19 cellular contexts compared by ENCODE assay signal in genomic region chr18:46095532-46095931, GRCh38. TPM values are rescaled to one million over a fixed set of nuclear protein-coding genes. Genes with fewer than 3 reads are reported as not detected.
DNase-seq lines count a peak whose midpoint lies in the region; ATAC-seq and TF ChIP-seq lines count a peak whose summit lies in the region.
"Had no signal": no experiment of that assay in that cellular context is flagged by ENCODE, and none has a peak within 500 bp of the region (broad histone marks: within the 10 kb centered on the region; RNA-seq: fewer than 3 reads in every experiment).

No MANE protein-coding gene starts in this region.

- intact Hi-C loops in heart right ventricle (cut with DNase I) (no loop called here), left cardiac atrium (cut with DNase I) (no loop called here), esophagus muscularis mucosa (cut with DNase I) (no loop called here)

- H3K9me3 ChIP-seq in heart right ventricle (no peaks in the 10 kb centered on the region), SU-DHL-6 (ENCODE audit: insufficient read depth, low read length) (no peaks in the 10 kb centered on the region), esophagus muscularis mucosa (no peaks in the 10 kb centered on the region), skeletal muscle satellite cell (replicated peaks; ENCODE audit: low read length) (no peaks in the 10 kb centered on the region)
- H3K9me3 ChIP-seq: sigmoid colon, thoracic aorta had no signal

- H3K27ac ChIP-seq in heart right ventricle, result peak overlapping the region in 1 of 10 donors; percentile 9
- no peak overlapping the region for H3K27ac ChIP-seq in SU-DHL-6 (ENCODE audit: low read depth, low read length)
- H3K27ac ChIP-seq in esophagus muscularis mucosa (replicated peaks in 1 of 4), result peak overlapping the region in 3 of 4 donors; percentile 16 to 98 (median 85)
- H3K27ac ChIP-seq: SJSA1, thoracic aorta had no signal

- WGBS in heart right ventricle, 2 donors, result 77% methylated on average over 10 of the region's 10 CpGs
- 94% methylated on average over 10 of the region's 10 CpGs for WGBS in esophagus muscularis mucosa

- peaks cover 0 to 73% (median 67%) of the 10 kb centered on the region in 9 donors for H3K4me1 ChIP-seq in heart right ventricle
- peaks cover 44 to 70% (median 70%) of the 10 kb centered on the region in 4 donors for H3K4me1 ChIP-seq in esophagus muscularis mucosa
- peaks cover 9% of the 10 kb centered on the region for H3K4me1 ChIP-seq in skeletal muscle satellite cell (ENCODE audit: control insufficient read depth, insufficient read depth, low read length)

- TF ChIP-seq EP300 in esophagus muscularis mucosa (IDR thresholded peaks at IDR 0.05), result no peak

- DNase-seq in heart right ventricle (no peak), left cardiac atrium (no peak), esophagus muscularis mucosa (ENCODE audit: extremely low spot score) (no peak)
- DNase-seq: activated CD4-positive, alpha-beta T cell treated with anti-CD3 and anti-CD28 coated beads, Interleukin-2, amount 10 ng/mL, durations not matched to agents 7 days and 5 days; glutamatergic neuron; MM.1S; NCI-H187 treated with DMSO at 0.1 percent for 48 hours; NCI-H446 treated with DMSO at 0.1 percent for 48 hours; sigmoid colon; T1000 had no signal

- H3K9me2 ChIP-seq in SU-DHL-6 (replicated peaks; ENCODE audit: insufficient read depth, low read length), result no peaks in the 10 kb centered on the region

- no peak overlapping the region for H3K9ac ChIP-seq in SU-DHL-6 (ENCODE audit: low read length)
- no peak overlapping the region for H3K9ac ChIP-seq in skeletal muscle satellite cell (ENCODE audit: low read depth, low read length)

- no peak overlapping the region for H2AFZ ChIP-seq in SU-DHL-6 (ENCODE audit: low read depth, low read length, severe bottlenecking)

- peaks cover 74% of the 10 kb centered on the region for H3K79me2 ChIP-seq in SU-DHL-6 (ENCODE audit: insufficient read depth, low read length)

- peaks cover 0 to 57% (median 33%) of the 10 kb centered on the region in 9 donors for H3K36me3 ChIP-seq in heart right ventricle
- peaks cover 32% of the 10 kb centered on the region for H3K36me3 ChIP-seq in SU-DHL-6 (ENCODE audit: low read length)
- peaks cover 12 to 45% (median 42%) of the 10 kb centered on the region in 4 donors for H3K36me3 ChIP-seq in esophagus muscularis mucosa
- peaks cover 28% of the 10 kb centered on the region for H3K36me3 ChIP-seq in skeletal muscle satellite cell (ENCODE audit: insufficient read depth, low read length)

- no peaks in the 10 kb centered on the region; the same call in 1 of the 2 replicates for H3F3A ChIP-seq in SU-DHL-6 (ENCODE audit: insufficient read depth)

- no peak for TF ChIP-seq POLR2A in esophagus muscularis mucosa (IDR thresholded peaks at IDR 0.05; ENCODE audit: low read depth)

- H3K4me3 ChIP-seq in heart right ventricle (peak overlapping the region in 9 of 10 donors; percentile 72 to 100 (median 86)), SU-DHL-6 (ENCODE audit: insufficient read depth, low read length, poor library complexity, severe bottlenecking) (no peak overlapping the region), esophagus muscularis mucosa (no peak overlapping the region), skeletal muscle satellite cell (ENCODE audit: low read length) (no peak overlapping the region)
- H3K4me3 ChIP-seq: SJSA1, thoracic aorta had no signal

- H3K4me2 ChIP-seq in SU-DHL-6 (ENCODE audit: low read depth, low read length, poor library complexity, severe bottlenecking) (peak overlapping the region; percentile 7), skeletal muscle satellite cell (ENCODE audit: low read length) (peak overlapping the region; percentile 87)

- H4K20me1 ChIP-seq in SU-DHL-6 (ENCODE audit: low read depth, low read length), result peaks cover 20% of the 10 kb centered on the region

- no peak for TF ChIP-seq CTCF in heart right ventricle (IDR thresholded peaks at IDR 0.05)
- TF ChIP-seq CTCF in SU-DHL-6 (IDR thresholded peaks at IDR 0.05; ENCODE audit: insufficient read depth, low read length, poor library complexity, severe bottlenecking), result no peak
- no peak for TF ChIP-seq CTCF in esophagus muscularis mucosa (IDR thresholded peaks at IDR 0.05)

- H3K27me3 ChIP-seq in heart right ventricle, result no peaks in the 10 kb centered on the region
- H3K27me3 ChIP-seq in SU-DHL-6 (ENCODE audit: low read length), result no peaks in the 10 kb centered on the region
- no peaks in the 10 kb centered on the region for H3K27me3 ChIP-seq in esophagus muscularis mucosa
- no peaks in the 10 kb centered on the region for H3K27me3 ChIP-seq in skeletal muscle satellite cell (ENCODE audit: control insufficient read depth, insufficient read depth, low read length)
- H3K27me3 ChIP-seq: sigmoid colon, SJSA1 had no signal

- no peak for ATAC-seq in heart right ventricle
- no peak for ATAC-seq in left cardiac atrium
- ATAC-seq in GM21381 (IDR thresholded peaks at IDR 0.05; ENCODE audit: unreplicated experiment), result no peak
- ATAC-seq in GM18867 (IDR thresholded peaks at IDR 0.05; ENCODE audit: unreplicated experiment), result no peak
- no peak for ATAC-seq in HG03095 (IDR thresholded peaks at IDR 0.05; ENCODE audit: unreplicated experiment)
- ATAC-seq: esophagus mucosa, HCT116 had no signal

RNA-seq across cellular contexts. Expression of gene ATP5F1A, which starts 2.6 kb away (rescaled TPM):
- total RNA-seq in heart right ventricle (1,000 to 10,000 TPM; 1,431 to 2,460 (median 2,025) TPM), left cardiac atrium (1,000 to 10,000 TPM; 1,001 to 1,121 TPM), esophagus muscularis mucosa (100 to 1,000 TPM; 417 to 545 (median 470) TPM)
- polyA plus RNA-seq in heart right ventricle, result 100 to 1,000 TPM; 613 to 818 TPM
- 844 TPM in 2 replicates for total RNA-seq in skeletal muscle satellite cell (2012; rRNA removed)

RNA-seq across cellular contexts. Expression of gene HAUS1, which starts 8.7 kb away (rescaled TPM):
- total RNA-seq in heart right ventricle, result 10 to 100 TPM in 2 of 10 donors, 1 to 10 TPM in 8; 5.5 to 20.3 (median 8.5) TPM
- 10 to 100 TPM; 15.4 to 16.9 TPM for polyA plus RNA-seq in heart right ventricle
- 1 to 10 TPM; 7.6 to 8.5 TPM for total RNA-seq in left cardiac atrium
- total RNA-seq in esophagus muscularis mucosa, result 10 to 100 TPM; 31.9 to 48.3 (median 34.8) TPM
- total RNA-seq in skeletal muscle satellite cell (2012; rRNA removed), result 41.7 and 44.1 TPM in 2 replicates

RNA-seq across cellular contexts. Expression of gene PSTPIP2, which starts 23.5 kb away (rescaled TPM):
- total RNA-seq in heart right ventricle, result 1 to 10 TPM in 8 of 10 donors, under 1 TPM in 2; 0.62 to 6.7 (median 2.2) TPM
- 1 to 10 TPM in 1 of 2 donors, under 1 TPM in 1; 0.49 to 3.0 TPM for polyA plus RNA-seq in heart right ventricle
- 1 to 10 TPM; 2.5 to 3.2 TPM for total RNA-seq in left cardiac atrium
- total RNA-seq in esophagus muscularis mucosa, result 10 to 100 TPM in 1 of 4 donors, 1 to 10 TPM in 3; 5.6 to 10.8 (median 7.3) TPM
- 4.8 and 9.1 TPM in 2 replicates for total RNA-seq in skeletal muscle satellite cell (2012; rRNA removed)

Comparison
In these comparisons a context has a peak if more than half of its experiments do, and no peak if none do; other contexts are left out.
1. H3K4me3 ChIP-seq: peak in heart right ventricle (9 of 10); none in SU-DHL-6 (single experiment), esophagus muscularis mucosa (0 of 4) and skeletal muscle satellite cell (single experiment).